Comparison of ENCODE assay signal across 14 cellular contexts in genomic region chr7:116165717-116166116, GRCh38. TPM values are rescaled to one million over a fixed set of nuclear protein-coding genes. Genes with fewer than 3 reads are reported as not detected.
DNase-seq lines count a peak whose midpoint lies in the region; ATAC-seq and TF ChIP-seq lines count a peak whose summit lies in the region.
"Had no signal": no experiment of that assay in that cellular context is flagged by ENCODE, and none has a peak within 500 bp of the region (broad histone marks: within the 10 kb centered on the region; RNA-seq: fewer than 3 reads in every experiment).

No MANE protein-coding gene starts in this region.

- no peak overlapping the region for H3K27ac Mint-ChIP-seq in T-helper 17 cell

- H3K4me3 ChIP-seq in thyroid gland (replicated peaks in 1 of 3), result no peak overlapping the region
- H3K4me3 ChIP-seq: BLaER1, SJSA1 had no signal

- H3K4me1 Mint-ChIP-seq in T-helper 17 cell, result peaks cover 14% of the 10 kb centered on the region

- ATAC-seq in GM21423 (IDR thresholded peaks at IDR 0.05; ENCODE audit: unreplicated experiment) (peak; percentile 73), HG03135 (IDR thresholded peaks at IDR 0.05; ENCODE audit: unreplicated experiment) (peak; percentile 80), T-helper 17 cell (peak; percentile 36)
- ATAC-seq: activated T-cell treated with anti-CD3 and anti-CD28 coated beads, Interleukin-2, amount 50 U/mL, for 4 hours had no signal

- H3K27ac ChIP-seq in thyroid gland, result no peak overlapping the region
- H3K27ac ChIP-seq: BLaER1, SJSA1 had no signal

- peaks cover 13 to 19% of the 10 kb centered on the region in 2 donors for H3K4me1 ChIP-seq in thyroid gland
- H3K4me1 ChIP-seq: BLaER1 had no signal

- TF ChIP-seq POLR2A in thyroid gland (IDR thresholded peaks at IDR 0.05), result no peak

- no peak overlapping the region for H3K4me3 Mint-ChIP-seq in T-helper 17 cell
- H3K4me3 Mint-ChIP-seq: activated T-cell treated with anti-CD3 and anti-CD28 coated beads, Interleukin-2, amount 50 U/mL, for 4 hours; central memory CD8-positive, alpha-beta T cell had no signal

- no peak for TF ChIP-seq CTCF in GM10266 (IDR thresholded peaks at IDR 0.05; ENCODE audit: control insufficient read depth, insufficient read depth, low read depth, missing control alignments)
- no peak for TF ChIP-seq CTCF in thyroid gland (IDR thresholded peaks at IDR 0.05)

- DNase-seq in GM10266 (ENCODE audit: extremely low spot score) (peak; percentile 43), T-helper 17 cell (no peak), thyroid gland (no peak), NCI-H128 (lab: John Stamatoyannopoulos, UW; ENCODE audit: unreplicated experiment) (no peak), cerebellar cortex (ENCODE audit: low spot score) (no peak), NCI-H510A (lab: John Stamatoyannopoulos, UW) (no peak)
- DNase-seq: activated T-cell treated with anti-CD3 and anti-CD28 coated beads, Interleukin-2, amount 50 U/mL, for 4 hours; NCI-H1105; stimulated activated CD4-positive, alpha-beta T cell treated with anti-CD3 and anti-CD28 coated beads, Interleukin-4, amount 100 ng/mL, for 1 hour had no signal

- H3K27me3 Mint-ChIP-seq in T-helper 17 cell, result peaks cover 66% of the 10 kb centered on the region

- no peaks in the 10 kb centered on the region for H3K27me3 ChIP-seq in thyroid gland
- H3K27me3 ChIP-seq: BLaER1, SJSA1 had no signal

- intact Hi-C loops in thyroid gland (cut with DNase I), result no loop called here

- peaks cover 2% of the 10 kb centered on the region for H3K36me3 Mint-ChIP-seq in T-helper 17 cell (ENCODE audit: low read depth)

- no peaks in the 10 kb centered on the region for H3K36me3 ChIP-seq in thyroid gland
- H3K36me3 ChIP-seq: BLaER1, SJSA1 had no signal

- 85 to 90% methylated on average over 2 of the region's 2 CpGs for WGBS in thyroid gland, 2 donors

- H3K9me3 ChIP-seq in T-helper 17 cell (ENCODE audit: control insufficient read depth, low read length, poor library complexity, severe bottlenecking) (no peaks in the 10 kb centered on the region), thyroid gland (no peaks in the 10 kb centered on the region)
- H3K9me3 ChIP-seq: BLaER1, SJSA1 had no signal

RNA-seq across cellular contexts. Expression of gene TES, which starts 44.6 kb away (rescaled TPM):
- total RNA-seq in T-helper 17 cell, result 100 to 1,000 TPM; 107 to 108 TPM
- total RNA-seq in thyroid gland, result 100 to 1,000 TPM; 148 to 177 (median 158) TPM
